ENCODE assay signal across 8 cellular contexts in the genomic region with DNA sequence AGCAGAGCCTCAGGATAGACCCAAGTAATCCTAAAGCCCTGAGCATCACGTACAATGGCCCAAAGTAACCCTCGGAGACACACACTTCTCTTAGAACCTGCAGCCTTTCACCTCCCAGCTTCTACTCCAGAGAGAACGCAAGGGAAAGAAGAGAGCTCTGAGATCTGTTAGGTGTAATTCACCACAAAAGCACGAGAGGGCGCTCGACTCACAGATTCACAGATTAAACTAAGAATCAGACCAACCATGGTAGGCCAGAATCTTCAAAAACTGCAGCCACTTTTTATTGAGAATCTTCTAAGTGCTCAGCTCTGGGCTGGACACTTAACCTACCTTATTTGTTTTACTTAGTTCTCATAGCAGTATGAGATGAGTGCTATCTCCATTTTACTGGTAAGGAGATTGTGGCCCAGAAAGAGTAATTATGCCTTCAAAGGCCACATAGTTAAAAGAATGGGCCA. TPM values are rescaled to one million over a fixed set of nuclear protein-coding genes. Genes with fewer than 3 reads are reported as not detected.
DNase-seq lines count a peak whose midpoint lies in the region; ATAC-seq and TF ChIP-seq lines count a peak whose summit lies in the region.

No MANE protein-coding gene starts in this region.

- H3K9ac ChIP-seq in colonic mucosa (ENCODE audit: low read depth in 2 of 2, low read length in 2 of 2) = peak overlapping the region in 1 of 2 donors; percentile 85

- intact Hi-C loops in colonic mucosa (cut with DNase I) = loop anchor here (10.0 kb wide), 1 partner anchor 132 kb away; no protein-coding TSS in a partner anchor

- no peaks in the 10 kb centered on the region for H3K36me3 ChIP-seq in colonic mucosa

- TF ChIP-seq CTCF in colonic mucosa (IDR thresholded peaks at IDR 0.05) = peak; percentile 82

- peak overlapping the region; percentile 85 for H3K27ac ChIP-seq in colonic mucosa

- H3K9me3 ChIP-seq in colonic mucosa = no peaks in the 10 kb centered on the region

- DNase-seq in NCI-H524 (lab: John Stamatoyannopoulos, UW) (peak; percentile 66 to 85), colonic mucosa (peak; percentile 96), left lobe of liver (ENCODE audit: low spot score) (peak; percentile 84)
- DNase-seq in activated CD4-positive, alpha-beta T cell treated with anti-CD3 and anti-CD28 coated beads for 48 hours = peak; percentile 92
- DNase-seq in stimulated activated CD4-positive, alpha-beta T cell treated with anti-CD3 and anti-CD28 coated beads, Interleukin-1b, Interleukin-23, amount 100 ng/mL, for 48 hours = peak; percentile 87

- no peaks in the 10 kb centered on the region for H3K27me3 ChIP-seq in colonic mucosa

- H3K4me1 ChIP-seq in colonic mucosa = peaks cover 10% of the 10 kb centered on the region

- H3K4me3 ChIP-seq in GM08714 (ENCODE audit: low read length) = peak overlapping the region; percentile 94; the same call in 1 of the 2 replicates
- peak overlapping the region; percentile 94 for H3K4me3 ChIP-seq in colonic mucosa

- ATAC-seq in HG03439 (IDR thresholded peaks at IDR 0.05; ENCODE audit: unreplicated experiment) (peak; percentile 40), left lobe of liver (peak; percentile 81), GM18519 (IDR thresholded peaks at IDR 0.05; ENCODE audit: low FRiP score, unreplicated experiment) (no peak)

RNA-seq across cellular contexts. Expression of gene DDX23, which starts 1.3 kb away (rescaled TPM):
- total RNA-seq in colonic mucosa = 100 to 1,000 TPM in 1 of 2 donors, 10 to 100 TPM in 1; 87.2 to 150 TPM
- total RNA-seq in left lobe of liver = 33.3 TPM

RNA-seq across cellular contexts. Expression of gene RND1, which starts 12.4 kb away (rescaled TPM):
- total RNA-seq in colonic mucosa = 1 to 10 TPM; 2.5 to 3.4 TPM
- total RNA-seq in left lobe of liver = 32.0 TPM

RNA-seq across cellular contexts. Expression of gene CACNB3, which starts 35.0 kb away (rescaled TPM):
- total RNA-seq in colonic mucosa = 10 to 100 TPM; 23.4 to 54.5 TPM
- 2.6 TPM for total RNA-seq in left lobe of liver
